8 cellular contexts compared by ENCODE assay signal in the genomic region with DNA sequence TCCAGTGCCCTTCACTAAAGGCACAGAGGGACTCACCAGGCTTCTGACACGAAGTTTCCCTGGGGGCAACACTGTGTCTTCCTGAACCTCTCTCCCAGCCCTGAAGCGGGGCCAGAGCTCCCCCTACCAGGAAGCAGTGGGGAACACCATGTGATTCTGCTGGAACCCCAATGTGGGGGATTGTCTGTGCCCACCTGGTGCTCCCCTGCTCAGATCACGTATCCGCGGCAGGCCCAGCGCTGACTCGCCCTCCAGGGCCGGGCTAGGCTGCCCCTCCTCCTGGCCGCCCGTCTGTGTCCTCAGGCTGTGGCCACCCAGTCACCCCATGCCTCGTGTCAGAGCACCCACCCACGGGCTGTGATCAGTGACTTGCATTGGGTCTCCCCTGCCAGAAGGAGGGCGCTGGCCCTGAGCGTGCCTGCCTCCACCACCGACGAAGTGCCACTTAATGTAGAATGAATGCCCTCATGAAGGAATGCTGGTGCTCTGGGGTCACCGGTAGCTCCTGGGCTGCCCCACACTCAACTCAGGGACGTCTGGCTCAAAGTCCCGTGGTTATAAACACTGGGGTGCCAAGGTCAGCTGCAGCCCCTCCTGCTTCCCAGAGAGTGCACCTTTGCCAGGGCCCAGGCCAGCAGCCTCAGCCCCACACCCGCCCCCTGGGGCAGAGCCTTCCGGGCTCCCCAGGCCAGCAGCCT. TPM values are rescaled to one million over a fixed set of nuclear protein-coding genes. Genes with fewer than 3 reads are reported as not detected.
DNase-seq lines count a peak whose midpoint lies in the region; ATAC-seq and TF ChIP-seq lines count a peak whose summit lies in the region.

No MANE protein-coding gene starts in this region.

- no peak overlapping the region for H4K8ac ChIP-seq in H9 (replicated peaks; ENCODE audit: insufficient read length, low read depth, low read length)

- no peak overlapping the region for H3K23ac ChIP-seq in H9 (ENCODE audit: insufficient read length, low read depth, low read length)

- peak in 1 of 2 donors; percentile 12 for ATAC-seq in upper lobe of left lung (ENCODE audit: low FRiP score in 2 of 2)
- ATAC-seq in HG03432 (IDR thresholded peaks at IDR 0.05; ENCODE audit: unreplicated experiment) = no peak
- ATAC-seq in GM19023 (IDR thresholded peaks at IDR 0.05; ENCODE audit: unreplicated experiment) = no peak

- TF ChIP-seq POLR2A in upper lobe of left lung (IDR thresholded peaks at IDR 0.05) = no peak

- H3K27ac ChIP-seq in A673 (ENCODE audit: low read depth, low read length, poor library complexity, severe bottlenecking) (no peak overlapping the region), H9 (ENCODE audit: insufficient read length, low read depth, low read length) (no peak overlapping the region), upper lobe of left lung (peak overlapping the region in 2 of 4 donors; percentile 17 to 73), colonic mucosa (no peak overlapping the region)

- POLR2A ChIA-PET in A673 (lab: Charles Lee; ENCODE audit: low non-redundant PET) = no interaction called here

- H3K9me3 ChIP-seq in A673 (ENCODE audit: low read depth, low read length, poor library complexity, severe bottlenecking) (no peaks in the 10 kb centered on the region), H9 (ENCODE audit: control insufficient read depth, low read depth, low read length) (no peaks in the 10 kb centered on the region), upper lobe of left lung (no peaks in the 10 kb centered on the region), colonic mucosa (no peaks in the 10 kb centered on the region)

- DNase-seq in A673 (ENCODE audit: low spot score) (peak; percentile 74), H9 (peak; percentile 55), iPS-NIHi7 (ENCODE audit: extremely low spot score) (peak; percentile 62), upper lobe of left lung (peak in 1 of 2 donors; percentile 78), colonic mucosa (no peak)
- peak; percentile 24 for DNase-seq in activated CD4-positive, alpha-beta T cell treated with anti-CD3 and anti-CD28 coated beads for 1 hour

- H3K4me1 Mint-ChIP-seq in H9 = peaks cover 12 to 22% of the 10 kb centered on the region in 2 experiments

- intact Hi-C loops in A673 (cut with micrococcal nuclease; ENCODE audit: unreplicated experiment) = loop anchor here (1.0 kb wide), 1 partner anchor 183 kb away; no protein-coding TSS in a partner anchor
- intact Hi-C loops in colonic mucosa (cut with DNase I) = no loop called here

- H2AK5ac ChIP-seq in H9 (ENCODE audit: insufficient read length, low read length) = no peak overlapping the region

- H3K23me2 ChIP-seq in H9 (ENCODE audit: insufficient read length, low read depth, low read length, poor library complexity, severe bottlenecking) = peaks cover 2% of the 10 kb centered on the region

- H3K4me2 ChIP-seq in H9 (ENCODE audit: insufficient read depth, insufficient read length, low read length) = no peak overlapping the region

- H3K27ac Mint-ChIP-seq in H9 = peak overlapping the region; percentile 60 to 93 (median 88); a peak in 5 of 7 replicates

- CTCF ChIA-PET in A673 (lab: Charles Lee) = no interaction called here

- no peaks in the 10 kb centered on the region for H4K20me1 ChIP-seq in H9 (ENCODE audit: control insufficient read depth, insufficient read depth, insufficient read length)

- TF ChIP-seq EP300 in upper lobe of left lung (IDR thresholded peaks at IDR 0.05) = no peak

- no peaks in the 10 kb centered on the region for H3K9me3 Mint-ChIP-seq in H9

- no peak overlapping the region for H2AFZ ChIP-seq in H9 (ENCODE audit: low read length)

- no peaks in the 10 kb centered on the region for H3K79me2 ChIP-seq in H9 (ENCODE audit: insufficient read depth, low read length)

- H2BK12ac ChIP-seq in H9 (ENCODE audit: insufficient read length, low read depth, low read length) = no peak overlapping the region

- H3K14ac ChIP-seq in H9 (ENCODE audit: insufficient read depth, low read length) = no peak overlapping the region

- no CpG with 5 or more reads among the region's 21 CpGs for WGBS in H9 (ENCODE audit: extremely low coverage, insufficient read length, low lambda C conversion rate)
- 66 to 72% methylated on average over 4 to 18 of the region's 21 CpGs for WGBS in upper lobe of left lung, 2 donors

- H3K18ac ChIP-seq in H9 (ENCODE audit: insufficient read length, low read depth, low read length) = no peak overlapping the region

- H3K4me3 Mint-ChIP-seq in H9 = no peak overlapping the region

- no peak overlapping the region for H2BK20ac ChIP-seq in H9 (ENCODE audit: low read depth, low read length, poor library complexity, severe bottlenecking)

- TF ChIP-seq CTCF in A673 (conservative IDR thresholded peaks at IDR 0.05; ENCODE audit: low read depth, low read length) = peak; percentile 77
- TF ChIP-seq CTCF in H9 (conservative IDR thresholded peaks at IDR 0.05) = peak; percentile 70
- peak in 4 of 6 experiments; percentile 27 to 49 (median 41) for TF ChIP-seq CTCF in upper lobe of left lung (IDR thresholded peaks at IDR 0.05)
- no peak for TF ChIP-seq CTCF in colonic mucosa (IDR thresholded peaks at IDR 0.05)

- no peak overlapping the region for H4K5ac ChIP-seq in H9 (ENCODE audit: insufficient read length, low read depth, low read length)

- H3T11ph ChIP-seq in H9 (ENCODE audit: low read length) = no peak overlapping the region

- H2BK15ac ChIP-seq in H9 (ENCODE audit: low read depth, low read length) = no peak overlapping the region

- H3K9ac ChIP-seq in H9 (ENCODE audit: extremely low read depth, insufficient read length, low read length) (no peak overlapping the region), colonic mucosa (ENCODE audit: low read depth in 2 of 2, low read length in 2 of 2) (peak overlapping the region in 1 of 2 donors; percentile 12)

- H3K4me1 ChIP-seq in A673 (ENCODE audit: insufficient read depth, low read length, poor library complexity, severe bottlenecking) = peaks cover 9% of the 10 kb centered on the region
- no peaks in the 10 kb centered on the region for H3K4me1 ChIP-seq in H9 (ENCODE audit: insufficient read depth, low read length)
- H3K4me1 ChIP-seq in upper lobe of left lung = peaks cover 4 to 23% (median 8%) of the 10 kb centered on the region in 4 donors
- no peaks in the 10 kb centered on the region for H3K4me1 ChIP-seq in colonic mucosa

- H4K91ac ChIP-seq in H9 (ENCODE audit: insufficient read length, low read depth, low read length) = no peak overlapping the region

- no peak overlapping the region for H2BK120ac ChIP-seq in H9 (ENCODE audit: low read depth, low read length, poor library complexity, severe bottlenecking)

- no TSS peak for BruUV-seq in A673 (replicated peaks; lab: Mats Ljungman, UMichigan)

- no peaks in the 10 kb centered on the region; a peak in 1 of 7 replicates for H3K36me3 Mint-ChIP-seq in H9 (ENCODE audit: insufficient read depth in 1 of 3, low read depth in 3 of 3)

- H3K4me3 ChIP-seq in A673 (ENCODE audit: low read depth, low read length, poor library complexity, severe bottlenecking) = no peak overlapping the region
- H3K4me3 ChIP-seq in upper lobe of left lung = no peak overlapping the region
- H3K4me3 ChIP-seq in colonic mucosa = no peak overlapping the region

- H3K27me3 ChIP-seq in A673 (replicated peaks; ENCODE audit: insufficient read depth, low read depth, low read length, poor library complexity) (no peaks in the 10 kb centered on the region), H9 (ENCODE audit: insufficient read depth, low read length) (no peaks in the 10 kb centered on the region), upper lobe of left lung (no peaks in the 10 kb centered on the region), colonic mucosa (no peaks in the 10 kb centered on the region)

- H3K79me1 ChIP-seq in H9 (ENCODE audit: insufficient read depth, low read depth, low read length, poor library complexity, severe bottlenecking) = no peaks in the 10 kb centered on the region

- no peaks in the 10 kb centered on the region for H3K27me3 Mint-ChIP-seq in H9 (ENCODE audit: low read depth)

- no peak overlapping the region for H2BK5ac ChIP-seq in H9 (ENCODE audit: insufficient read length, low read length)

- H3K4ac ChIP-seq in H9 (ENCODE audit: low read depth, low read length) = no peak overlapping the region

- H3K56ac ChIP-seq in H9 (ENCODE audit: insufficient read length, low read depth, low read length) = no peak overlapping the region

- H3K36me3 ChIP-seq in A673 (ENCODE audit: insufficient read depth, low read length, poor library complexity, severe bottlenecking) (no peaks in the 10 kb centered on the region), upper lobe of left lung (no peaks in the 10 kb centered on the region), colonic mucosa (no peaks in the 10 kb centered on the region)

RNA-seq across cellular contexts. Expression of a gene that starts 22.1 kb away (rescaled TPM):
- 0.37 and 1.0 TPM in 2 replicates for total RNA-seq in A673 (2021)
- 5.3 TPM in 2 replicates for total RNA-seq in H9 (2021)
- 10 to 100 TPM in 2 of 6 donors, 1 to 10 TPM in 3, under 1 TPM in 1; 0.79 to 37.7 (median 4.2) TPM for total RNA-seq in upper lobe of left lung
- 1 to 10 TPM in 1 of 2 donors, under 1 TPM in 1; 0.66 to 1.3 TPM for total RNA-seq in colonic mucosa
